ENCODE assay signal across 33 cellular contexts in the genomic region with DNA sequence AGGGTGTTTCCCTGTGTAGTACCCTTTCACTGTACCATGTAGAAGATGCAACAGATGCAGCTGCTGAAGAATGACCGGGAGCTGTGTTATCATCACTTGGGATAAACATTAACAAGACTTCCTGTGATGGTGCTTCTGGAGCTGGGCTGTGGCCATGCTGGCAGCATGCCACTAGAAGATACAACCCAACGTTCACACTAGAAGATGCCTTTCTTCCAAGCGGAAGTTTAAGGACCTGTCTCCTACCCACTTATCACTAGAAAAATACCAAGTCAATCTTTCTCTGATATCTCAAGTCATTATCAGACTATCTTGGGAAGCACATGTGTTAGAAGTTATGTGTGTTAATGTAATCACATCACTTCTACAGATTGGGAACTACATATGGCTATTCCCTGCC.
"Had no signal": no experiment of that assay in that cellular context is flagged by ENCODE, and none has a peak within 500 bp of the region (broad histone marks: within the 10 kb centered on the region; RNA-seq: fewer than 3 reads in every experiment).

No MANE protein-coding gene starts in this region.

- FAIRE-seq: endometrium, pancreas had no signal

- H3K4me3 ChIP-seq: cardiac muscle cell, colonic mucosa, esophagus squamous epithelium, lung, pancreas, prostate gland, stomach, thyroid gland, upper lobe of left lung had no signal

- H3K4me1 ChIP-seq: colonic mucosa, esophagus squamous epithelium, pancreas, prostate gland, stomach, thyroid gland, upper lobe of left lung had no signal

- ATAC-seq: activated CD4-positive, CD25-positive, alpha-beta regulatory T cell treated with anti-CD3 and anti-CD28 coated beads, Interleukin-2, amount 50 U/mL, for 24 hours; left lobe of liver; pancreas; right cardiac atrium; stimulated activated naive B cell treated with anti-CD40 and anti-IgM and Interleukin-4, amounts not matched to agents 10 μg/mL and 1 μg/mL and 100 μg/mL, for 72 hours; T-helper 17 cell had no signal

- H3K27ac ChIP-seq: cardiac muscle cell, colonic mucosa, epithelial cell of prostate, esophagus squamous epithelium, pancreas, prostate gland, stomach, thyroid gland, upper lobe of left lung, WERI-Rb-1 had no signal

- H3K36me3 ChIP-seq: cardiac muscle cell, colonic mucosa, esophagus squamous epithelium, pancreas, prostate gland, stomach, thyroid gland, upper lobe of left lung, WERI-Rb-1 had no signal

- DNase-seq: activated CD4-positive, alpha-beta T cell treated with anti-CD3 and anti-CD28 coated beads for 48 hours; activated CD4-positive, alpha-beta T cell treated with anti-CD3 and anti-CD28 coated beads, Interleukin-2, amount 50 U/mL, for 48 hours; activated CD8-positive, alpha-beta memory T cell treated with anti-CD3 and anti-CD28 coated beads for 24 hours; activated effector memory CD4-positive, alpha-beta T cell treated with Interleukin-2 at 50 U/mL for 16 hours; activated naive CD4-positive, alpha-beta T cell treated with Interleukin-2 at 50 U/mL for 16 hours; aorta; cerebellar nuclear complex; colonic mucosa; effector CD8-positive, alpha-beta T cell; esophagus squamous epithelium; foreskin melanocyte; glutamatergic neuron; islet precursor cell; naive B cell; nucleus accumbens; pancreas; right cardiac atrium; stimulated activated CD4-positive, alpha-beta T cell treated with anti-CD3 and anti-CD28 coated beads, Interleukin-15, amount 100 ng/mL, for 24 hours; stimulated activated CD4-positive, alpha-beta T cell treated with anti-CD3 and anti-CD28 coated beads, Interleukin-2, amount 100 ng/mL, for 24 hours; stimulated activated naive B cell treated with anti-CD40 and anti-IgM and Interleukin-4, amounts not matched to agents 10 μg/mL and 1 μg/mL and 100 μg/mL, for 72 hours; stomach; T-helper 17 cell; T1000; thyroid gland; upper lobe of left lung; WERI-Rb-1 had no signal

- H3K9me3 ChIP-seq: colonic mucosa, esophagus squamous epithelium, pancreas, prostate gland, stomach, thyroid gland, upper lobe of left lung had no signal

- H3K27me3 ChIP-seq: cardiac muscle cell, colonic mucosa, esophagus squamous epithelium, pancreas, stomach, thyroid gland, upper lobe of left lung had no signal
